8 cellular contexts compared by ENCODE assay signal in the genomic region with DNA sequence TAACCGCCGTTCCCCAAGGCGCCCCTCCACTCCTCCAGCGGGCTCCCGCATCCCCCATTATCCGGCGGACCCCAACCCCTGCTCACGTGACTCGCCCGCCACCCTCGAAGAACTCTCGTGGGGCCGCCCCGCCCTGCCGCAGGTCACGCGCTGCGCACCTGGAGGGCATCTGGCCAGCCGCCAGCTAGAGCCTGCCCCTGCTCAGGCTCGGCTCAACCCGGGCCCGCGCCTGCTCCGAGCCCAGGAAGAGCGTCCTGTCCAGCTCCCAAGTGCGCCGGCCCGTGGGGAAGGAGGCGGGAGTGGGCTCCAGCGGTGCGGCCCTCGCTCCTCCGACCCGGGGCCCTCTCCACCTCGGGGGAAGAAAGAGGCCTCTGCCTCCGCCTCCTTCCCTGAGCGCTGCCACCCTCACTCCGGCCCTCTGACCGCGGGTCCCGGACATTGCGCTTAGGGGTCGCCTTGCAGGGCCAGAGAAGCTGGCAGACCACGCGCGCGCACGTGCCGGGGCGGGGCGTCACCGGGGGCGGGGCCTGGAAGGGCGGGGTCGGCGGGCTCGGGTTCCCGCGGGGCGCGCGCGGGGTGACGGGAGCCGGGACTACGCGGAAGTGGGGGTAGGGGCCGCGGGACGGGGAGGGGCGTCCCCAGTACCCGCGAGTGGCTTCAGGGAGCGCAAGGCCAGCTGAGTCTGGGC. TPM values are rescaled to one million over a fixed set of nuclear protein-coding genes. Genes with fewer than 3 reads are reported as not detected.
DNase-seq lines count a peak whose midpoint lies in the region; ATAC-seq and TF ChIP-seq lines count a peak whose summit lies in the region.

No MANE protein-coding gene starts in this region.

- no peaks in the 10 kb centered on the region for H3K4me1 ChIP-seq in ACC112 (ENCODE audit: control insufficient read depth, insufficient read depth, low read length, unreplicated experiment)
- H3K4me1 ChIP-seq in colonic mucosa: no peaks in the 10 kb centered on the region
- peaks cover 0 to 19% of the 10 kb centered on the region in 2 donors for H3K4me1 ChIP-seq in left lung

- no peaks in the 10 kb centered on the region for H3K36me3 Mint-ChIP-seq in activated CD4-positive, alpha-beta T cell treated with anti-CD3 and anti-CD28 coated beads, Interleukin-2, amount 10 ng/mL, durations not matched to agents 24 days and 14 days (ENCODE audit: low read depth)

- no peaks in the 10 kb centered on the region for H3K79me2 ChIP-seq in ACC112 (ENCODE audit: control insufficient read depth, insufficient read depth, low read length, unreplicated experiment)

- H3K27me3 ChIP-seq in ACC112 (ENCODE audit: insufficient read depth, low read length): no peaks in the 10 kb centered on the region
- H3K27me3 ChIP-seq in colonic mucosa: no peaks in the 10 kb centered on the region
- no peaks in the 10 kb centered on the region for H3K27me3 ChIP-seq in left lung

- H3K36me3 ChIP-seq in ACC112 (ENCODE audit: insufficient read depth, low read length) (no peaks in the 10 kb centered on the region), colonic mucosa (no peaks in the 10 kb centered on the region), left lung (no peaks in the 10 kb centered on the region)

- H3K4me1 Mint-ChIP-seq in activated CD4-positive, alpha-beta T cell treated with anti-CD3 and anti-CD28 coated beads, Interleukin-2, amount 10 ng/mL, durations not matched to agents 24 days and 14 days: peaks cover 13% of the 10 kb centered on the region

- peak; percentile 68 for ATAC-seq in GM18867 (IDR thresholded peaks at IDR 0.05; ENCODE audit: unreplicated experiment)
- ATAC-seq in HG03095 (IDR thresholded peaks at IDR 0.05; ENCODE audit: unreplicated experiment): peak; percentile 45
- ATAC-seq in left lung: peak; percentile 93

- H3K27ac ChIP-seq in ACC112 (ENCODE audit: low read depth, low read length) (peak overlapping the region; percentile 69), colonic mucosa (peak overlapping the region; percentile 97), left lung (peak overlapping the region; percentile 95)

- no peaks in the 10 kb centered on the region for H3K27me3 Mint-ChIP-seq in activated CD4-positive, alpha-beta T cell treated with anti-CD3 and anti-CD28 coated beads, Interleukin-2, amount 10 ng/mL, durations not matched to agents 24 days and 14 days

- no peaks in the 10 kb centered on the region for H3K9me3 Mint-ChIP-seq in activated CD4-positive, alpha-beta T cell treated with anti-CD3 and anti-CD28 coated beads, Interleukin-2, amount 10 ng/mL, durations not matched to agents 24 days and 14 days

- DNase-seq in NCI-H2227 treated with DMSO at 0.1 percent for 48 hours (lab: John Stamatoyannopoulos, UW): peak; percentile 74
- peak; percentile 97 for DNase-seq in activated CD4-positive, alpha-beta T cell treated with anti-CD3 and anti-CD28 coated beads, Interleukin-2, amount 10 ng/mL, durations not matched to agents 24 days and 14 days
- DNase-seq in colonic mucosa: peak; percentile 95
- DNase-seq in left lung: peak; percentile 91 to 99
- peak; percentile 92 to 95 for DNase-seq in stimulated activated CD4-positive, alpha-beta T cell treated with anti-CD3 and anti-CD28 coated beads, Interleukin-2, amount 100 ng/mL, for 24 hours

- peak overlapping the region; percentile 85 to 95 for H3K9ac ChIP-seq in colonic mucosa (ENCODE audit: low read depth in 2 of 2, low read length in 2 of 2)

- TF ChIP-seq CTCF in colonic mucosa (IDR thresholded peaks at IDR 0.05): no peak
- TF ChIP-seq CTCF in left lung (IDR thresholded peaks at IDR 0.05): no peak

- H3K4me3 Mint-ChIP-seq in activated CD4-positive, alpha-beta T cell treated with anti-CD3 and anti-CD28 coated beads, Interleukin-2, amount 10 ng/mL, durations not matched to agents 24 days and 14 days: peak overlapping the region; percentile 92

- peak overlapping the region; percentile 78 for H3K4me3 ChIP-seq in ACC112 (ENCODE audit: low read depth, low read length)
- peak overlapping the region; percentile 61 for H3K4me3 ChIP-seq in colonic mucosa
- H3K4me3 ChIP-seq in left lung: peak overlapping the region; percentile 60 to 82

- peak overlapping the region; percentile 95 for H3K27ac Mint-ChIP-seq in activated CD4-positive, alpha-beta T cell treated with anti-CD3 and anti-CD28 coated beads, Interleukin-2, amount 10 ng/mL, durations not matched to agents 24 days and 14 days

- H2AFZ ChIP-seq in ACC112 (ENCODE audit: low read length, unreplicated experiment): peak overlapping the region; percentile 89

- H3K9me3 ChIP-seq in colonic mucosa (no peaks in the 10 kb centered on the region), left lung (no peaks in the 10 kb centered on the region)

- intact Hi-C loops in activated CD4-positive, alpha-beta T cell treated with anti-CD3 and anti-CD28 coated beads, Interleukin-2, amount 10 ng/mL, durations not matched to agents 24 days and 14 days (cut with micrococcal nuclease): loop anchor here (1.0 to 5.0 kb wide), 7 partner anchors 27 to 288 kb away; a partner anchor contains a TSS
- intact Hi-C loops in colonic mucosa (cut with DNase I): no loop called here
- intact Hi-C loops in left lung (cut with DNase I): no loop called here

RNA-seq across cellular contexts. Expression of a gene that starts 28.4 kb away (rescaled TPM):
- 528 and 545 TPM in 2 replicates for total RNA-seq in activated CD4-positive, alpha-beta T cell treated with anti-CD3 and anti-CD28 coated beads, Interleukin-2, amount 10 ng/mL, durations not matched to agents 24 days and 14 days
- total RNA-seq in colonic mucosa (100 to 1,000 TPM; 332 to 758 TPM), left lung (100 to 1,000 TPM; 266 to 355 TPM)

RNA-seq across cellular contexts. Expression of a gene that starts 28.9 kb away (rescaled TPM):
- total RNA-seq in activated CD4-positive, alpha-beta T cell treated with anti-CD3 and anti-CD28 coated beads, Interleukin-2, amount 10 ng/mL, durations not matched to agents 24 days and 14 days: 264 and 277 TPM in 2 replicates
- total RNA-seq in colonic mucosa (100 to 1,000 TPM; 174 to 198 TPM), left lung (100 to 1,000 TPM in 1 of 2 donors, 10 to 100 TPM in 1; 85.6 to 104 TPM)

Comparison
In these comparisons a context has a peak if more than half of its experiments do, and no peak if none do; other contexts are left out.
1. Peak in every context shown above with its lines: DNase-seq, ATAC-seq, H3K4me3 ChIP-seq and H3K27ac ChIP-seq.